14 cellular contexts compared by ENCODE assay signal in genomic region chr5:157821405-157821804, GRCh38. TPM values are rescaled to one million over a fixed set of nuclear protein-coding genes. Genes with fewer than 3 reads are reported as not detected.
DNase-seq lines count a peak whose midpoint lies in the region; ATAC-seq, FAIRE-seq and TF ChIP-seq lines count a peak whose summit lies in the region.
"Had no signal": no experiment of that assay in that cellular context is flagged by ENCODE, and none has a peak within 500 bp of the region (broad histone marks: within the 10 kb centered on the region; RNA-seq: fewer than 3 reads in every experiment).

No MANE protein-coding gene starts in this region.

- H4K20me1 ChIP-seq in Karpas-422 (ENCODE audit: insufficient read depth, low read depth, low read length), result peaks cover 18% of the 10 kb centered on the region

- H2AFZ ChIP-seq in parathyroid adenoma (no peak overlapping the region), Karpas-422 (ENCODE audit: low read length) (no peak overlapping the region)

- peak; percentile 30 for FAIRE-seq in H54 (lab: Jason Lieb, UNC)

- H3K27me3 ChIP-seq in CD4-positive, alpha-beta T cell (ENCODE audit: control insufficient read depth, insufficient read depth, low read length), result no peaks in the 10 kb centered on the region
- H3K27me3 ChIP-seq in parathyroid adenoma (ENCODE audit: control insufficient read depth, insufficient read depth, low read length), result no peaks in the 10 kb centered on the region
- no peaks in the 10 kb centered on the region for H3K27me3 ChIP-seq in Karpas-422 (ENCODE audit: low read length)
- H3K27me3 ChIP-seq: thyroid gland had no signal

- intact Hi-C loops in CD4-positive, alpha-beta T cell (cut with DNase I, micrococcal nuclease), result loop anchor here in 1 of 2 experiments (2.0 kb wide), 2 partner anchors 97 to 1285 kb away; no protein-coding TSS in a partner anchor

- peaks cover 65% of the 10 kb centered on the region for H3K4me1 Mint-ChIP-seq in CD4-positive, alpha-beta T cell (ENCODE audit: low read depth)
- peaks cover 50% of the 10 kb centered on the region for H3K4me1 Mint-ChIP-seq in activated naive CD8-positive, alpha-beta T cell treated with anti-CD3 and anti-CD28 coated beads for 36 hours

- H3K4me3 ChIP-seq in parathyroid adenoma (ENCODE audit: low read depth, low read length) (no peak overlapping the region), Karpas-422 (ENCODE audit: low read length) (no peak overlapping the region)
- H3K4me3 ChIP-seq: thyroid gland had no signal

- CTCF ChIA-PET in CD4-positive, alpha-beta T cell (lab: Charles Lee), result no interaction called here

- peak overlapping the region; percentile 2 for H3K27ac Mint-ChIP-seq in CD4-positive, alpha-beta T cell
- peak overlapping the region; percentile 27 for H3K27ac Mint-ChIP-seq in activated naive CD8-positive, alpha-beta T cell treated with anti-CD3 and anti-CD28 coated beads for 36 hours
- H3K27ac Mint-ChIP-seq: activated naive CD8-positive, alpha-beta T cell treated with anti-CD3 and anti-CD28 coated beads, Interleukin-2, amount 10 ng/mL, durations not matched to agents 7 days and 5 days had no signal

- peaks cover 23% of the 10 kb centered on the region for H3K36me3 Mint-ChIP-seq in CD4-positive, alpha-beta T cell (ENCODE audit: low read depth)
- H3K36me3 Mint-ChIP-seq in activated naive CD8-positive, alpha-beta T cell treated with anti-CD3 and anti-CD28 coated beads for 36 hours, result peaks cover 20% of the 10 kb centered on the region

- H3K4me3 Mint-ChIP-seq in CD4-positive, alpha-beta T cell, result no peak overlapping the region
- H3K4me3 Mint-ChIP-seq in activated naive CD8-positive, alpha-beta T cell treated with anti-CD3 and anti-CD28 coated beads for 36 hours, result no peak overlapping the region
- H3K4me3 Mint-ChIP-seq: activated naive CD8-positive, alpha-beta T cell treated with anti-CD3 and anti-CD28 coated beads, Interleukin-2, amount 10 ng/mL, durations not matched to agents 7 days and 5 days; HFFc6 had no signal

- POLR2A ChIA-PET in CD4-positive, alpha-beta T cell (lab: Charles Lee), result no interaction called here

- peaks cover 5% of the 10 kb centered on the region for H3K9me3 ChIP-seq in CD4-positive, alpha-beta T cell (ENCODE audit: control insufficient read depth, low read length)
- H3K9me3 ChIP-seq in parathyroid adenoma (ENCODE audit: control insufficient read depth, low read length) (no peaks in the 10 kb centered on the region), Karpas-422 (ENCODE audit: low read length) (no peaks in the 10 kb centered on the region)
- H3K9me3 ChIP-seq: thyroid gland had no signal

- no peaks in the 10 kb centered on the region for H3K9me3 Mint-ChIP-seq in CD4-positive, alpha-beta T cell
- H3K9me3 Mint-ChIP-seq in activated naive CD8-positive, alpha-beta T cell treated with anti-CD3 and anti-CD28 coated beads for 36 hours, result peaks cover 11% of the 10 kb centered on the region
- H3K9me3 Mint-ChIP-seq: activated naive CD8-positive, alpha-beta T cell treated with anti-CD3 and anti-CD28 coated beads, Interleukin-2, amount 10 ng/mL, durations not matched to agents 7 days and 5 days; HFFc6 had no signal

- H3K4me2 ChIP-seq in parathyroid adenoma (ENCODE audit: low read length) (no peak overlapping the region), Karpas-422 (ENCODE audit: low read depth, low read length, poor library complexity, severe bottlenecking) (no peak overlapping the region)

- H3K9me2 ChIP-seq in Karpas-422 (replicated peaks; ENCODE audit: insufficient read depth, low read length), result no peaks in the 10 kb centered on the region

- no peak for TF ChIP-seq CTCF in CD4-positive, alpha-beta T cell (IDR thresholded peaks at IDR 0.05)
- no peak for TF ChIP-seq CTCF in parathyroid adenoma (IDR thresholded peaks at IDR 0.05)

- no peaks in the 10 kb centered on the region for H3K27me3 Mint-ChIP-seq in CD4-positive, alpha-beta T cell
- no peaks in the 10 kb centered on the region for H3K27me3 Mint-ChIP-seq in activated naive CD8-positive, alpha-beta T cell treated with anti-CD3 and anti-CD28 coated beads for 36 hours
- H3K27me3 Mint-ChIP-seq: activated naive CD8-positive, alpha-beta T cell treated with anti-CD3 and anti-CD28 coated beads, Interleukin-2, amount 10 ng/mL, durations not matched to agents 7 days and 5 days had no signal

- no peak overlapping the region for H3K9ac ChIP-seq in parathyroid adenoma
- no peak overlapping the region for H3K9ac ChIP-seq in Karpas-422 (ENCODE audit: low read length)

- no peak for DNase-seq in CD4-positive, alpha-beta T cell
- DNase-seq in H54 (ENCODE audit: insufficient read length, low spot score) (no peak), mucosa of gallbladder (ENCODE audit: low spot score) (no peak), Karpas-422 (no peak), NCI-H226 (no peak)
- no peak for DNase-seq in activated naive CD8-positive, alpha-beta T cell treated with anti-CD3 and anti-CD28 coated beads for 36 hours
- DNase-seq: activated naive CD8-positive, alpha-beta T cell treated with anti-CD3 and anti-CD28 coated beads, Interleukin-2, amount 10 ng/mL, durations not matched to agents 7 days and 5 days; DMS79; effector CD4-positive, alpha-beta T cell; HFFc6; NCI-H2029 treated with DMSO at 0.1 percent for 48 hours; stimulated activated CD4-positive, alpha-beta T cell treated with anti-CD3 and anti-CD28 coated beads, Interleukin-2, amount 100 ng/mL, for 48 hours had no signal

- no peak for TF ChIP-seq POLR2A in H54 (IDR thresholded peaks at IDR 0.05; ENCODE audit: low read depth, low read length)

- H3K36me3 ChIP-seq in parathyroid adenoma (ENCODE audit: control insufficient read depth, insufficient read depth, low read length) (no peaks in the 10 kb centered on the region), Karpas-422 (ENCODE audit: insufficient read depth, low read length) (peaks cover 9% of the 10 kb centered on the region)
- H3K36me3 ChIP-seq: thyroid gland had no signal

- H3K79me2 ChIP-seq in parathyroid adenoma, result no peaks in the 10 kb centered on the region
- H3K79me2 ChIP-seq in Karpas-422 (ENCODE audit: low read length), result peaks cover 93% of the 10 kb centered on the region

- ATAC-seq in CD4-positive, alpha-beta T cell (ENCODE audit: poor library complexity), result no peak

- H3K27ac ChIP-seq in CD4-positive, alpha-beta T cell (ENCODE audit: low read depth, low read length), result no peak overlapping the region
- peak overlapping the region; percentile 13 for H3K27ac ChIP-seq in parathyroid adenoma
- H3K27ac ChIP-seq in Karpas-422 (ENCODE audit: low read length), result no peak overlapping the region
- H3K27ac ChIP-seq: thyroid gland had no signal

- peaks cover 5% of the 10 kb centered on the region for H3K4me1 ChIP-seq in parathyroid adenoma
- H3K4me1 ChIP-seq in Karpas-422 (ENCODE audit: low read length), result peaks cover 15% of the 10 kb centered on the region

RNA-seq across cellular contexts. Expression of gene CLINT1, which starts 37.5 kb away (rescaled TPM):
- 10 to 100 TPM; 89.9 to 91.3 TPM for total RNA-seq in CD4-positive, alpha-beta T cell
- 10 to 100 TPM; 80.7 to 83.9 TPM for total RNA-seq in activated naive CD8-positive, alpha-beta T cell treated with anti-CD3 and anti-CD28 coated beads for 36 hours
- 166 TPM for total RNA-seq in mucosa of gallbladder
- total RNA-seq in Karpas-422 (2014; rRNA removed; shearing (Covaris generic); ENCODE audit: low replicate concordance), result 49.4 and 87.7 TPM in 2 replicates
